11 cellular contexts compared by ENCODE assay signal in the genomic region with DNA sequence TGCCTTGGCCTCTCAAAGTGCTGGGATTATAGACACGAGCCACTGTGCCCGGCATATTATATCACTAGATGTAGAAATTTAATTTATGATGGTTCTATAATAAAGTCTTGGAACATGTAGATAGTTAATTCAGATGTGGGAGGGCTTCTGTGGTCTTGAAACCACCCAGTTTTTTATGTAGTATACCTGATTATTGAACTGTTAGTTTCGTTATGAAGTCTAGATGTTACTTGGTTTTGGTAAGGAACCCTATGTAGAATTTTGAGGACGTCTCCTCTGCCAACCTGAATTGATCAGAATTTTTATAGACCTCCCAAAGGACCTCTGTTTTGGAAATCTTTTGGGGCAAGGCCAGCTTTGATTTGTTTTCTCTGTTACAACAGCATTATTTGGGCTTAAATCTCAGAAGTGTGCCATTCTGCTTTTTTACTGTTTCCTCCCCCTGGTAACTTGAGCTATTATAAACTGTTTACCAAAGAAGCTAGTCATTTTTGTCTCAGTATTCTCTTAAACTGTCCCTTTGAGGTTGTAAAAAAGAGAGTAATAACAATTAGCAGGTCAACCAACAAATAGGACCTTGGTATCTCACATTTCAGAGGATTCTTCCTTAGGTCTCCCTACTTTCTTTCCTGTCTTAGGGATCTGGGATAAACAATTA. TPM values are rescaled to one million over a fixed set of nuclear protein-coding genes. Genes with fewer than 3 reads are reported as not detected.
DNase-seq lines count a peak whose midpoint lies in the region; ATAC-seq and TF ChIP-seq lines count a peak whose summit lies in the region.
"Had no signal": no experiment of that assay in that cellular context is flagged by ENCODE, and none has a peak within 500 bp of the region (broad histone marks: within the 10 kb centered on the region; RNA-seq: fewer than 3 reads in every experiment).

No MANE protein-coding gene starts in this region.

- peaks cover 0 to 6% of the 10 kb centered on the region in 2 donors for H3K36me3 Mint-ChIP-seq in activated naive CD4-positive, alpha-beta T cell treated with anti-CD3 and anti-CD28 coated beads, Interleukin-2, amount 50 U/mL, for 72 hours
- H3K36me3 Mint-ChIP-seq in activated B cell treated with CpG ODN at 0.5 μM for 24 hours (ENCODE audit: low read depth) = peaks cover under 1% of the 10 kb centered on the region

- H3K9me3 Mint-ChIP-seq in activated naive CD4-positive, alpha-beta T cell treated with anti-CD3 and anti-CD28 coated beads, Interleukin-2, amount 50 U/mL, for 72 hours = no peaks in the 10 kb centered on the region
- no peaks in the 10 kb centered on the region for H3K9me3 Mint-ChIP-seq in activated B cell treated with CpG ODN at 0.5 μM for 24 hours

- POLR2A ChIA-PET in activated B cell treated with CpG ODN at 0.5 μM for 24 hours (lab: Charles Lee) = interaction anchor here (0.6 to 17.2 kb wide), 9 partner anchors 11 to 105 kb away, joined by 3 to 395 read pairs (median 4); a partner anchor contains a TSS

- H3K27me3 Mint-ChIP-seq in activated B cell treated with CpG ODN at 0.5 μM for 24 hours = no peaks in the 10 kb centered on the region

- peak in 1 of 2 donors; percentile 45 for ATAC-seq in activated naive CD4-positive, alpha-beta T cell treated with anti-CD3 and anti-CD28 coated beads, Interleukin-2, amount 50 U/mL, for 72 hours
- ATAC-seq in HG02884 (IDR thresholded peaks at IDR 0.05; ENCODE audit: unreplicated experiment) = peak; percentile 59
- ATAC-seq in activated B cell treated with CpG ODN at 0.5 μM for 24 hours (ENCODE audit: low read depth) = peak; percentile 54
- ATAC-seq in stimulated activated naive CD8-positive, alpha-beta T cell treated with anti-CD3 and anti-CD28 coated beads, Interleukin-15, Interleukin-2, amounts not matched to agents 100 U/mL and 50 U/mL, for 24 hours = peak; percentile 50

- intact Hi-C loops in activated B cell treated with CpG ODN at 0.5 μM for 24 hours (cut with micrococcal nuclease) = no loop called here

- peak overlapping the region; percentile 48 for H3K4me3 Mint-ChIP-seq in activated B cell treated with CpG ODN at 0.5 μM for 24 hours

- TF ChIP-seq CTCF in activated B cell treated with CpG ODN at 0.5 μM for 24 hours (IDR thresholded peaks at IDR 0.05) = no peak

- H3K27ac Mint-ChIP-seq in activated naive CD4-positive, alpha-beta T cell treated with anti-CD3 and anti-CD28 coated beads, Interleukin-2, amount 50 U/mL, for 72 hours = peak overlapping the region; percentile 40 to 84
- peak overlapping the region; percentile 89 for H3K27ac Mint-ChIP-seq in activated B cell treated with CpG ODN at 0.5 μM for 24 hours

- CTCF ChIA-PET in activated B cell treated with CpG ODN at 0.5 μM for 24 hours (lab: Charles Lee) = interaction anchor here (1.2 to 3.2 kb wide), 4 partner anchors 12 to 105 kb away, joined by 3 to 26 read pairs (median 7); no protein-coding TSS in a partner anchor

- no peak for DNase-seq in activated naive CD4-positive, alpha-beta T cell treated with anti-CD3 and anti-CD28 coated beads, Interleukin-2, amount 50 U/mL, for 72 hours (ENCODE audit: low spot score in 2 of 2)
- DNase-seq in activated naive CD4-positive, alpha-beta T cell (lab: John Stamatoyannopoulos, UW) = no peak
- DNase-seq in activated B cell treated with CpG ODN at 0.5 μM for 24 hours (no peak), germinal center (ENCODE audit: low spot score) (no peak), NCI-H345 (lab: John Stamatoyannopoulos, UW) (no peak), cortex of kidney (lab: John Stamatoyannopoulos, UW) (no peak)
- DNase-seq in stimulated activated naive CD8-positive, alpha-beta T cell treated with anti-CD3 and anti-CD28 coated beads, Interleukin-15, Interleukin-2, amounts not matched to agents 100 U/mL and 50 U/mL, for 24 hours = no peak
- DNase-seq: NCI-H1436 treated with DMSO at 0.1 percent for 48 hours, nucleus accumbens, Right ventricle myocardium superior had no signal

- peaks cover 85% of the 10 kb centered on the region for H3K4me1 Mint-ChIP-seq in activated B cell treated with CpG ODN at 0.5 μM for 24 hours

RNA-seq across cellular contexts. Expression of a gene that starts 20.8 kb away (rescaled TPM):
- 100 to 1,000 TPM; 105 to 106 TPM for total RNA-seq in activated naive CD4-positive, alpha-beta T cell treated with anti-CD3 and anti-CD28 coated beads, Interleukin-2, amount 50 U/mL, for 72 hours
- 254 and 290 TPM in 2 replicates for total RNA-seq in activated B cell treated with CpG ODN at 0.5 μM for 24 hours
